Comparison of ENCODE assay signal across 27 cellular contexts in the genomic region with DNA sequence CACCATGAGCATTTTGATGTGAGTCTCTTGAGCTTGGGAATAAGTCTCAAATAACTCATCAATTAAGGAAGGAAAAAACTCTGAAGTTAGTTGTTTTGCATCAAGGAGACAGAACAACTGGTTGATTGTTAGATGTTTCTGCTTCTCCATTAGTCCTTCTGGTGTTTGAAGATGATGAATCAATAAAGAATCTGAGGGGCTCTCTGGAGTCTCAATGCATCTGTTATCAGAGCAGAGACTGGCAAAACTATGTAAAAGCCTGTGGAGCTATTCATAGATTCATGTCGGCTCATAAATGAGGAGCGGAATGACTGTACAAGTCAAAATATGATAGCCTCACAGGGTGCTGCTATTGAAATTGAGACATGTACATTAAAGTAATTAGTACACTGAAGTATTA.
"Had no signal": no experiment of that assay in that cellular context is flagged by ENCODE, and none has a peak within 500 bp of the region (broad histone marks: within the 10 kb centered on the region; RNA-seq: fewer than 3 reads in every experiment).

No MANE protein-coding gene starts in this region.

- DNase-seq: dermis blood vessel endothelial cell; effector memory CD4-positive, alpha-beta T cell; foreskin keratinocyte; glutamatergic neuron; heart right ventricle; hypothalamus; immature natural killer cell; islet precursor cell; left ventricle myocardium superior; lower lobe of right lung; natural killer cell; occipital lobe; ovary; posterior cingulate gyrus; psoas muscle; right cardiac atrium; sigmoid colon; spleen; stimulated activated CD4-positive, alpha-beta T cell treated with anti-CD3 and anti-CD28 coated beads, Interleukin-4, amount 100 ng/mL, for 4 hours; stimulated activated naive CD8-positive, alpha-beta T cell treated with anti-CD3 and anti-CD28 coated beads, Interleukin-15, Interleukin-2, amounts not matched to agents 100 U/mL and 50 U/mL, for 24 hours; substantia nigra; testis; tibial artery had no signal

- H3K27ac ChIP-seq: coronary artery, esophagus muscularis mucosa, foreskin keratinocyte, heart right ventricle, lower lobe of right lung, ovary, psoas muscle, sigmoid colon, skin epidermis, spleen, testis, tibial artery had no signal

- ATAC-seq: foreskin keratinocyte; heart right ventricle; left ventricle myocardium superior; lower lobe of right lung; natural killer cell; psoas muscle; right cardiac atrium; stimulated activated memory B cell treated with anti-CD40 and anti-IgM and Interleukin-4, amounts not matched to agents 10 μg/mL and 1 μg/mL and 100 μg/mL, for 72 hours; stimulated activated naive CD8-positive, alpha-beta T cell treated with anti-CD3 and anti-CD28 coated beads, Interleukin-15, Interleukin-2, amounts not matched to agents 100 U/mL and 50 U/mL, for 24 hours had no signal

- H3K4me3 ChIP-seq: coronary artery, esophagus muscularis mucosa, heart right ventricle, lower lobe of right lung, ovary, psoas muscle, sigmoid colon, skin epidermis, spleen, testis, tibial artery had no signal

- H3K4me1 ChIP-seq: esophagus muscularis mucosa, foreskin keratinocyte, heart right ventricle, lower lobe of right lung, psoas muscle, sigmoid colon, testis, tibial artery had no signal

- H3K36me3 ChIP-seq: esophagus muscularis mucosa, heart right ventricle, lower lobe of right lung, ovary, sigmoid colon, spleen, tibial artery had no signal

- H3K9me3 ChIP-seq: esophagus muscularis mucosa, heart right ventricle, lower lobe of right lung, ovary, psoas muscle, sigmoid colon, testis, tibial artery had no signal

- H3K27me3 ChIP-seq: esophagus muscularis mucosa, foreskin keratinocyte, heart right ventricle, ovary, sigmoid colon, spleen, testis, tibial artery had no signal
